In genomic region chr14:24392327-24393098, GRCh38 we compare ENCODE assay signal across 1 cellular context.
A peak's percentile ranks its signal among the peaks of the same experiment; 100 is the strongest.
TF ChIP-seq lines count a peak whose summit lies in the region.

No MANE protein-coding gene starts in this region.

TF ChIP-seq in HEK293, 187 proteins besides CTCF, POLR2A, EP300 and RAD21 (continued from another document):
- TF ChIP-seq, protein P1, sequence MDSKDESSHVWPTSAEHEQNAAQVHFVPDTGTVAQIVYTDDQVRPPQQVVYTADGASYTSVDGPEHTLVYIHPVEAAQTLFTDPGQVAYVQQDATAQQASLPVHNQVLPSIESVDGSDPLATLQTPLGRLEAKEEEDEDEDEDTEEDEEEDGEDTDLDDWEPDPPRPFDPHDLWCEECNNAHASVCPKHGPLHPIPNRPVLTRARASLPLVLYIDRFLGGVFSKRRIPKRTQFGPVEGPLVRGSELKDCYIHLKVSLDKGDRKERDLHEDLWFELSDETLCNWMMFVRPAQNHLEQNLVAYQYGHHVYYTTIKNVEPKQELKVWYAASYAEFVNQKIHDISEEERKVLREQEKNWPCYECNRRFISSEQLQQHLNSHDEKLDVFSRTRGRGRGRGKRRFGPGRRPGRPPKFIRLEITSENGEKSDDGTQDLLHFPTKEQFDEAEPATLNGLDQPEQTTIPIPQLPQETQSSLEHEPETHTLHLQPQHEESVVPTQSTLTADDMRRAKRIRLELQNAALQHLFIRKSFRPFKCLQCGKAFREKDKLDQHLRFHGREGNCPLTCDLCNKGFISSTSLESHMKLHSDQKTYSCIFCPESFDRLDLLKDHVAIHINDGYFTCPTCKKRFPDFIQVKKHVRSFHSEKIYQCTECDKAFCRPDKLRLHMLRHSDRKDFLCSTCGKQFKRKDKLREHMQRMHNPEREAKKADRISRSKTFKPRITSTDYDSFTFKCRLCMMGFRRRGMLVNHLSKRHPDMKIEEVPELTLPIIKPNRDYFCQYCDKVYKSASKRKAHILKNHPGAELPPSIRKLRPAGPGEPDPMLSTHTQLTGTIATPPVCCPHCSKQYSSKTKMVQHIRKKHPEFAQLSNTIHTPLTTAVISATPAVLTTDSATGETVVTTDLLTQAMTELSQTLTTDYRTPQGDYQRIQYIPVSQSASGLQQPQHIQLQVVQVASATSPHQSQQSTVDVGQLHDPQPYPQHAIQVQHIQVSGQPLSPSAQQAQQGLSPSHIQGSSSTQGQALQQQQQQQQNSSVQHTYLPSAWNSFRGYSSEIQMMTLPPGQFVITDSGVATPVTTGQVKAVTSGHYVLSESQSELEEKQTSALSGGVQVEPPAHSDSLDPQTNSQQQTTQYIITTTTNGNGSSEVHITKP (tag by site-specific recombination; IDR thresholded peaks at IDR 0.05): peak; percentile 87
- TF ChIP-seq, protein P2, sequence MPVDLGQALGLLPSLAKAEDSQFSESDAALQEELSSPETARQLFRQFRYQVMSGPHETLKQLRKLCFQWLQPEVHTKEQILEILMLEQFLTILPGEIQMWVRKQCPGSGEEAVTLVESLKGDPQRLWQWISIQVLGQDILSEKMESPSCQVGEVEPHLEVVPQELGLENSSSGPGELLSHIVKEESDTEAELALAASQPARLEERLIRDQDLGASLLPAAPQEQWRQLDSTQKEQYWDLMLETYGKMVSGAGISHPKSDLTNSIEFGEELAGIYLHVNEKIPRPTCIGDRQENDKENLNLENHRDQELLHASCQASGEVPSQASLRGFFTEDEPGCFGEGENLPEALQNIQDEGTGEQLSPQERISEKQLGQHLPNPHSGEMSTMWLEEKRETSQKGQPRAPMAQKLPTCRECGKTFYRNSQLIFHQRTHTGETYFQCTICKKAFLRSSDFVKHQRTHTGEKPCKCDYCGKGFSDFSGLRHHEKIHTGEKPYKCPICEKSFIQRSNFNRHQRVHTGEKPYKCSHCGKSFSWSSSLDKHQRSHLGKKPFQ (tag by site-specific recombination; IDR thresholded peaks at IDR 0.05): 0 out of 2 replicates have a peak, but pooled peaks have one; percentile 12
- peak; percentile 27; the same call in 1 of the 2 replicates for TF ChIP-seq ZXDB (tag by site-specific recombination; IDR thresholded peaks at IDR 0.05)
- TF ChIP-seq ZNF266 (tag by site-specific recombination; IDR thresholded peaks at IDR 0.05; ENCODE audit: low read depth): no peak
- TF ChIP-seq, protein P3, sequence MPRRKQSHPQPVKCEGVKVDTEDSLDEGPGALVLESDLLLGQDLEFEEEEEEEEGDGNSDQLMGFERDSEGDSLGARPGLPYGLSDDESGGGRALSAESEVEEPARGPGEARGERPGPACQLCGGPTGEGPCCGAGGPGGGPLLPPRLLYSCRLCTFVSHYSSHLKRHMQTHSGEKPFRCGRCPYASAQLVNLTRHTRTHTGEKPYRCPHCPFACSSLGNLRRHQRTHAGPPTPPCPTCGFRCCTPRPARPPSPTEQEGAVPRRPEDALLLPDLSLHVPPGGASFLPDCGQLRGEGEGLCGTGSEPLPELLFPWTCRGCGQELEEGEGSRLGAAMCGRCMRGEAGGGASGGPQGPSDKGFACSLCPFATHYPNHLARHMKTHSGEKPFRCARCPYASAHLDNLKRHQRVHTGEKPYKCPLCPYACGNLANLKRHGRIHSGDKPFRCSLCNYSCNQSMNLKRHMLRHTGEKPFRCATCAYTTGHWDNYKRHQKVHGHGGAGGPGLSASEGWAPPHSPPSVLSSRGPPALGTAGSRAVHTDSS (tag by site-specific recombination; IDR thresholded peaks at IDR 0.05): peak; percentile 49
- TF ChIP-seq ZNF561 (tag by site-specific recombination; IDR thresholded peaks at IDR 0.05; ENCODE audit: borderline replicate concordance): 0 out of 2 replicates have a peak, but pooled peaks have one; percentile 11
- 0 out of 2 replicates have a peak, but pooled peaks have one; percentile 5 for TF ChIP-seq ZNF184 (tag by site-specific recombination; IDR thresholded peaks at IDR 0.05)
- no peak for TF ChIP-seq ZNF248 (tag by site-specific recombination; IDR thresholded peaks at IDR 0.05)
- no peak for TF ChIP-seq ZNF624 (tag by site-specific recombination; IDR thresholded peaks at IDR 0.05)
- TF ChIP-seq ZSCAN4 (tag by site-specific recombination; IDR thresholded peaks at IDR 0.05): no peak
- TF ChIP-seq ZNF146 (tag by site-specific recombination; IDR thresholded peaks at IDR 0.05): peak; percentile 76
- TF ChIP-seq ZNF24 (tag by site-specific recombination; IDR thresholded peaks at IDR 0.05): 0 out of 2 replicates have a peak, but pooled peaks have one; percentile 10
- peak; percentile 50; the same call in 1 of the 2 replicates for TF ChIP-seq MYNN (tag by site-specific recombination; IDR thresholded peaks at IDR 0.05; ENCODE audit: borderline replicate concordance)
- 0 out of 2 replicates have a peak, but pooled peaks have one; percentile 18 for TF ChIP-seq ZNF366 (tag by site-specific recombination; conservative IDR thresholded peaks at IDR 0.05)
- no peak for TF ChIP-seq SCRT1 (tag by site-specific recombination; IDR thresholded peaks at IDR 0.05; ENCODE audit: borderline replicate concordance)
- 0 out of 2 replicates have a peak, but pooled peaks have one; percentile 29 for TF ChIP-seq ZNF121 (tag by site-specific recombination; IDR thresholded peaks at IDR 0.05)
